Comparison of ENCODE assay signal across 28 cellular contexts in genomic region chr12:73413974-73414373, GRCh38.
"Had no signal": no experiment of that assay in that cellular context is flagged by ENCODE, and none has a peak within 500 bp of the region (broad histone marks: within the 10 kb centered on the region; RNA-seq: fewer than 3 reads in every experiment).

No MANE protein-coding gene starts in this region.

- DNase-seq: natural killer cell; occipital lobe; ovary; posterior cingulate gyrus; psoas muscle; right cardiac atrium; stimulated activated CD4-positive, alpha-beta T cell treated with anti-CD3 and anti-CD28 coated beads, Interleukin-15, amount 100 ng/mL, for 24 hours; stimulated activated CD4-positive, alpha-beta T cell treated with anti-CD3 and anti-CD28 coated beads, Interleukin-2, amount 100 ng/mL, for 24 hours; stimulated activated CD4-positive, alpha-beta T cell treated with anti-CD3 and anti-CD28 coated beads, Interleukin-2, amount 100 ng/mL, for 48 hours; stimulated activated CD4-positive, alpha-beta T cell treated with anti-CD3 and anti-CD28 coated beads, Interleukin-4, amount 100 ng/mL, for 24 hours; stimulated activated naive B cell treated with anti-CD40 and anti-IgM and Interleukin-4, amounts not matched to agents 10 μg/mL and 1 μg/mL and 100 μg/mL, for 72 hours; stimulated activated naive CD4-positive, alpha-beta T cell treated with Interleukin-2 at 50 U/mL for 16 hours; stomach; thyroid gland; trophoblast cell; upper lobe of left lung had no signal

- H3K79me2 ChIP-seq: parathyroid adenoma had no signal

- H3K9me3 ChIP-seq: ovary, thyroid gland, vagina had no signal

- H3K4me3 ChIP-seq: neural progenitor cell, ovary, psoas muscle, skin epidermis, stomach, thoracic aorta, thyroid gland, tibial nerve, upper lobe of left lung, vagina had no signal

- H3K27ac ChIP-seq: neural progenitor cell, ovary, parathyroid adenoma, psoas muscle, skin epidermis, stomach, thoracic aorta, thyroid gland, tibial nerve, upper lobe of left lung, vagina had no signal

- H3K4me1 Mint-ChIP-seq: natural killer cell; nephron; neural progenitor cell; stimulated activated effector memory CD8-positive, alpha-beta T cell treated with anti-CD3 and anti-CD28 coated beads, Interleukin-12 subunit alpha, Interleukin-12 subunit beta, amount 100 ng/mL, for 72 hours; stimulated activated naive B cell treated with anti-CD40 and anti-IgM and Interleukin-4, amounts not matched to agents 10 μg/mL and 1 μg/mL and 100 μg/mL, for 72 hours had no signal

- FAIRE-seq: urothelium cell line had no signal

- H3K36me3 Mint-ChIP-seq: natural killer cell; stimulated activated effector memory CD8-positive, alpha-beta T cell treated with anti-CD3 and anti-CD28 coated beads, Interleukin-12 subunit alpha, Interleukin-12 subunit beta, amount 100 ng/mL, for 72 hours; stimulated activated naive B cell treated with anti-CD40 and anti-IgM and Interleukin-4, amounts not matched to agents 10 μg/mL and 1 μg/mL and 100 μg/mL, for 72 hours had no signal

- ATAC-seq: natural killer cell; psoas muscle; right cardiac atrium; sciatic nerve; stimulated activated effector memory CD8-positive, alpha-beta T cell treated with anti-CD3 and anti-CD28 coated beads, Interleukin-12 subunit alpha, Interleukin-12 subunit beta, amount 100 ng/mL, for 72 hours; stimulated activated naive B cell treated with anti-CD40 and anti-IgM and Interleukin-4, amounts not matched to agents 10 μg/mL and 1 μg/mL and 100 μg/mL, for 72 hours had no signal

- H3K4me3 Mint-ChIP-seq: natural killer cell; nephron; neural progenitor cell; stimulated activated effector memory CD8-positive, alpha-beta T cell treated with anti-CD3 and anti-CD28 coated beads, Interleukin-12 subunit alpha, Interleukin-12 subunit beta, amount 100 ng/mL, for 72 hours; stimulated activated naive B cell treated with anti-CD40 and anti-IgM and Interleukin-4, amounts not matched to agents 10 μg/mL and 1 μg/mL and 100 μg/mL, for 72 hours; stimulated activated naive CD8-positive, alpha-beta T cell treated with anti-CD3 and anti-CD28 coated beads, Interleukin-15, Interleukin-2, amounts not matched to agents 100 ng/mL and 50 ng/mL, for 24 hours had no signal

- H2AFZ ChIP-seq: neural progenitor cell, parathyroid adenoma had no signal

- H3K36me3 ChIP-seq: neural progenitor cell, ovary, stomach, thoracic aorta, thyroid gland, tibial nerve, upper lobe of left lung, vagina had no signal

- H3K4me1 ChIP-seq: neural progenitor cell, parathyroid adenoma, psoas muscle, stomach, thyroid gland, tibial nerve, upper lobe of left lung, vagina had no signal

- H3K27me3 ChIP-seq: neural progenitor cell, ovary, stomach, thyroid gland, tibial nerve, upper lobe of left lung, vagina had no signal

- H3K27me3 Mint-ChIP-seq: progenitor cell of endocrine pancreas; stimulated activated naive B cell treated with anti-CD40 and anti-IgM and Interleukin-4, amounts not matched to agents 10 μg/mL and 1 μg/mL and 100 μg/mL, for 72 hours; stimulated activated naive CD8-positive, alpha-beta T cell treated with anti-CD3 and anti-CD28 coated beads, Interleukin-15, Interleukin-2, amounts not matched to agents 100 ng/mL and 50 ng/mL, for 24 hours had no signal

- H3K4me2 ChIP-seq: neural progenitor cell had no signal

- H3K9ac ChIP-seq: neural progenitor cell, parathyroid adenoma had no signal

- H3K27ac Mint-ChIP-seq: natural killer cell; nephron; neural progenitor cell; progenitor cell of endocrine pancreas; stimulated activated effector memory CD8-positive, alpha-beta T cell treated with anti-CD3 and anti-CD28 coated beads, Interleukin-12 subunit alpha, Interleukin-12 subunit beta, amount 100 ng/mL, for 72 hours; stimulated activated naive B cell treated with anti-CD40 and anti-IgM and Interleukin-4, amounts not matched to agents 10 μg/mL and 1 μg/mL and 100 μg/mL, for 72 hours; stimulated activated naive CD8-positive, alpha-beta T cell treated with anti-CD3 and anti-CD28 coated beads, Interleukin-15, Interleukin-2, amounts not matched to agents 100 ng/mL and 50 ng/mL, for 24 hours had no signal
